In genomic region chrX:101430457-101431078, GRCh38 we compare ENCODE assay signal across 11 cellular contexts. TPM values are rescaled to one million over a fixed set of nuclear protein-coding genes. Genes with fewer than 3 reads are reported as not detected.
DNase-seq lines count a peak whose midpoint lies in the region; ATAC-seq and TF ChIP-seq lines count a peak whose summit lies in the region.
"Had no signal": no experiment of that assay in that cellular context is flagged by ENCODE, and none has a peak within 500 bp of the region (broad histone marks: within the 10 kb centered on the region; RNA-seq: fewer than 3 reads in every experiment).

No MANE protein-coding gene starts in this region.

- H3K27me3 ChIP-seq in right atrium auricular region (no peaks in the 10 kb centered on the region), PC-9 (ENCODE audit: insufficient read depth, low read depth) (no peaks in the 10 kb centered on the region)
- H3K27me3 ChIP-seq: cardiac muscle cell had no signal

- H3K9me2 ChIP-seq in PC-9 (ENCODE audit: insufficient read depth): no peaks in the 10 kb centered on the region

- peaks cover 7 to 19% of the 10 kb centered on the region in 2 donors for H3K36me3 Mint-ChIP-seq in activated naive CD4-positive, alpha-beta T cell treated with anti-CD3 and anti-CD28 coated beads, Interleukin-2, amount 50 U/mL, for 72 hours
- H3K36me3 Mint-ChIP-seq in T-helper 17 cell (ENCODE audit: low read depth): peaks cover 2% of the 10 kb centered on the region

- H4K20me1 ChIP-seq in PC-9 (ENCODE audit: insufficient read depth): no peaks in the 10 kb centered on the region

- no peak overlapping the region for H3K4me3 Mint-ChIP-seq in T-helper 17 cell
- H3K4me3 Mint-ChIP-seq in stimulated activated naive CD8-positive, alpha-beta T cell treated with anti-CD3 and anti-CD28 coated beads, Interleukin-15, amount 100 ng/mL, for 72 hours: peak overlapping the region in 1 of 2 donors; percentile 40
- H3K4me3 Mint-ChIP-seq: B cell had no signal

- H3K9me3 ChIP-seq in T-helper 17 cell (ENCODE audit: control insufficient read depth, low read length, poor library complexity, severe bottlenecking) (no peaks in the 10 kb centered on the region), right atrium auricular region (peaks cover 7 to 12% of the 10 kb centered on the region in 2 donors), PC-9 (ENCODE audit: insufficient read depth, low read depth) (no peaks in the 10 kb centered on the region)

- H3K9me3 Mint-ChIP-seq in activated naive CD4-positive, alpha-beta T cell treated with anti-CD3 and anti-CD28 coated beads, Interleukin-2, amount 50 U/mL, for 72 hours: no peaks in the 10 kb centered on the region
- H3K9me3 Mint-ChIP-seq in stimulated activated naive CD8-positive, alpha-beta T cell treated with anti-CD3 and anti-CD28 coated beads, Interleukin-15, amount 100 ng/mL, for 72 hours: peaks cover 0 to 5% of the 10 kb centered on the region in 2 donors

- POLR2A ChIA-PET in PC-9 (lab: Charles Lee; ENCODE audit: unreplicated experiment): no interaction called here

- H3K4me1 Mint-ChIP-seq in T-helper 17 cell: peaks cover 2% of the 10 kb centered on the region
- peaks cover 13% of the 10 kb centered on the region for H3K4me1 Mint-ChIP-seq in stimulated activated naive CD8-positive, alpha-beta T cell treated with anti-CD3 and anti-CD28 coated beads, Interleukin-15, amount 100 ng/mL, for 72 hours
- H3K4me1 Mint-ChIP-seq: B cell had no signal

- H3K4me3 ChIP-seq in right atrium auricular region (no peak overlapping the region), PC-9 (no peak overlapping the region)
- H3K4me3 ChIP-seq: cardiac muscle cell had no signal

- H3K27ac ChIP-seq in right atrium auricular region (no peak overlapping the region), PC-9 (no peak overlapping the region)
- H3K27ac ChIP-seq: cardiac muscle cell had no signal

- H3K4me2 ChIP-seq in PC-9: no peak overlapping the region

- H3K27me3 Mint-ChIP-seq in T-helper 17 cell: no peaks in the 10 kb centered on the region
- H3K27me3 Mint-ChIP-seq in stimulated activated naive CD8-positive, alpha-beta T cell treated with anti-CD3 and anti-CD28 coated beads, Interleukin-15, amount 100 ng/mL, for 72 hours: no peaks in the 10 kb centered on the region
- H3K27me3 Mint-ChIP-seq: B cell had no signal

- intact Hi-C loops in PC-9 (cut with micrococcal nuclease; ENCODE audit: unreplicated experiment): no loop called here

- CTCF ChIA-PET in PC-9 (lab: Charles Lee): no interaction called here

- peak overlapping the region in 1 of 2 donors; percentile 72 for H3K27ac Mint-ChIP-seq in activated naive CD4-positive, alpha-beta T cell treated with anti-CD3 and anti-CD28 coated beads, Interleukin-2, amount 50 U/mL, for 72 hours
- peak overlapping the region; percentile 53 for H3K27ac Mint-ChIP-seq in T-helper 17 cell
- no peak overlapping the region for H3K27ac Mint-ChIP-seq in stimulated activated naive CD8-positive, alpha-beta T cell treated with anti-CD3 and anti-CD28 coated beads, Interleukin-15, amount 100 ng/mL, for 72 hours

- H3K79me2 ChIP-seq in PC-9 (ENCODE audit: low read depth): no peaks in the 10 kb centered on the region

- no TSS peak for BruUV-seq in PC-9 (replicated peaks; lab: Mats Ljungman, UMichigan)

- DNase-seq in activated naive CD4-positive, alpha-beta T cell treated with anti-CD3 and anti-CD28 coated beads, Interleukin-2, amount 50 U/mL, for 72 hours (ENCODE audit: low spot score in 2 of 2): no peak
- no peak for DNase-seq in activated naive CD4-positive, alpha-beta T cell treated with anti-CD3 and anti-CD28 coated beads, Interleukin-2, amount 50 U/mL, for 16 hours
- DNase-seq in T-helper 17 cell (no peak), right atrium auricular region (ENCODE audit: low spot score) (no peak), globus pallidus (ENCODE audit: low spot score) (no peak), PC-9 (no peak)
- no peak for DNase-seq in stimulated activated naive CD8-positive, alpha-beta T cell treated with anti-CD3 and anti-CD28 coated beads, Interleukin-15, amount 100 ng/mL, for 72 hours
- DNase-seq: left ventricle myocardium superior had no signal

- no peaks in the 10 kb centered on the region for H3F3A ChIP-seq in PC-9 (ENCODE audit: insufficient read depth, low read depth)

- H3K36me3 ChIP-seq in right atrium auricular region (peaks cover 14% of the 10 kb centered on the region), PC-9 (ENCODE audit: low read depth) (no peaks in the 10 kb centered on the region)
- H3K36me3 ChIP-seq: cardiac muscle cell had no signal

- TF ChIP-seq CTCF in right atrium auricular region (IDR thresholded peaks at IDR 0.05): no peak
- no peak for TF ChIP-seq CTCF in PC-9 (conservative IDR thresholded peaks at IDR 0.05)

- H2AFZ ChIP-seq in PC-9: no peak overlapping the region

- H3K4me1 ChIP-seq in right atrium auricular region (no peaks in the 10 kb centered on the region), PC-9 (replicated peaks; ENCODE audit: insufficient read depth) (no peaks in the 10 kb centered on the region)

- peak; percentile 79 to 90 for ATAC-seq in activated naive CD4-positive, alpha-beta T cell treated with anti-CD3 and anti-CD28 coated beads, Interleukin-2, amount 50 U/mL, for 72 hours
- ATAC-seq in HG02973 (IDR thresholded peaks at IDR 0.05; ENCODE audit: unreplicated experiment) (peak; percentile 93), T-helper 17 cell (no peak)
- ATAC-seq in stimulated activated naive CD8-positive, alpha-beta T cell treated with anti-CD3 and anti-CD28 coated beads, Interleukin-15, amount 100 ng/mL, for 72 hours: peak; percentile 97
- ATAC-seq: left ventricle myocardium superior had no signal

RNA-seq across cellular contexts. Expression of gene HNRNPH2, which starts 22.5 kb away (rescaled TPM):
- 10 to 100 TPM; 27.8 to 30.9 TPM for total RNA-seq in activated naive CD4-positive, alpha-beta T cell treated with anti-CD3 and anti-CD28 coated beads, Interleukin-2, amount 50 U/mL, for 72 hours
- total RNA-seq in T-helper 17 cell (10 to 100 TPM; 34.7 to 43.2 TPM), right atrium auricular region (10 to 100 TPM; 40.5 to 48.5 TPM), PC-9 (2021) (61.0 and 72.9 TPM in 2 replicates)

RNA-seq across cellular contexts. Expression of gene GLA, which starts 22.8 kb away (rescaled TPM):
- total RNA-seq in activated naive CD4-positive, alpha-beta T cell treated with anti-CD3 and anti-CD28 coated beads, Interleukin-2, amount 50 U/mL, for 72 hours: 10 to 100 TPM; 63.8 to 98.2 TPM
- total RNA-seq in T-helper 17 cell (10 to 100 TPM; 26.6 to 36.0 TPM), right atrium auricular region (10 to 100 TPM in 1 of 2 donors, 1 to 10 TPM in 1; 9.7 to 11.8 TPM), PC-9 (2021) (72.2 and 80.5 TPM in 2 replicates)

RNA-seq across cellular contexts. Expression of gene RPL36A, which starts 39.8 kb away (rescaled TPM):
- 100 to 1,000 TPM; 236 to 271 TPM for total RNA-seq in activated naive CD4-positive, alpha-beta T cell treated with anti-CD3 and anti-CD28 coated beads, Interleukin-2, amount 50 U/mL, for 72 hours
- total RNA-seq in T-helper 17 cell: 100 to 1,000 TPM; 270 to 298 TPM
- total RNA-seq in right atrium auricular region: 1,000 to 10,000 TPM in 1 of 2 donors, 100 to 1,000 TPM in 1; 495 to 1,021 TPM
- 299 and 359 TPM in 2 replicates for total RNA-seq in PC-9 (2021)

RNA-seq across cellular contexts. Expression of gene BTK, which starts 44.6 kb away (rescaled TPM):
- total RNA-seq in activated naive CD4-positive, alpha-beta T cell treated with anti-CD3 and anti-CD28 coated beads, Interleukin-2, amount 50 U/mL, for 72 hours: under 1 TPM; 0.19 to 0.41 TPM
- 10 to 100 TPM; 10.0 to 13.8 TPM for total RNA-seq in T-helper 17 cell
- 1 to 10 TPM; 2.1 to 2.4 TPM for total RNA-seq in right atrium auricular region
- total RNA-seq in PC-9 (2021): not detected in 2 replicates

RNA-seq across cellular contexts. Expression of gene ARMCX4, which starts 54.7 kb away (rescaled TPM):
- total RNA-seq in activated naive CD4-positive, alpha-beta T cell treated with anti-CD3 and anti-CD28 coated beads, Interleukin-2, amount 50 U/mL, for 72 hours: 1 to 10 TPM; 7.2 to 7.6 TPM
- 1 to 10 TPM; 5.9 to 9.9 TPM for total RNA-seq in T-helper 17 cell
- 1 to 10 TPM; 5.9 to 9.5 TPM for total RNA-seq in right atrium auricular region
- total RNA-seq in PC-9 (2021): 4.8 and 6.5 TPM in 2 replicates
